ENCODE assay signal across 1 cellular context in genomic region chrX:16726347-16726988, GRCh38.
A peak's percentile ranks its signal among the peaks of the same experiment; 100 is the strongest.
TF ChIP-seq lines count a peak whose summit lies in the region.

No MANE protein-coding gene starts in this region.

TF ChIP-seq in HepG2, 621 proteins besides CTCF, POLR2A, EP300 and RAD21:
- 0 out of 2 replicates have a peak, but pooled peaks have one; percentile 10 for TF ChIP-seq HNF1A (IDR thresholded peaks at IDR 0.05; ENCODE audit: low read depth)
- peak; percentile 21; the same call in 1 of the 2 replicates for TF ChIP-seq HNF1A (CRISPR knock-in tag; IDR thresholded peaks at IDR 0.05; ENCODE audit: borderline replicate concordance)
